ENCODE assay signal across 25 cellular contexts in genomic region chr1:151823175-151823574, GRCh38. TPM values are rescaled to one million over a fixed set of nuclear protein-coding genes. Genes with fewer than 3 reads are reported as not detected.
DNase-seq lines count a peak whose midpoint lies in the region; ATAC-seq lines count a peak whose summit lies in the region.
"Had no signal": no experiment of that assay in that cellular context is flagged by ENCODE, and none has a peak within 500 bp of the region (broad histone marks: within the 10 kb centered on the region; RNA-seq: fewer than 3 reads in every experiment).

No MANE protein-coding gene starts in this region.

- H3K4me1 Mint-ChIP-seq in stimulated activated naive CD8-positive, alpha-beta T cell treated with anti-CD3 and anti-CD28 coated beads, Interleukin-15, Interleukin-2, amounts not matched to agents 100 ng/mL and 50 ng/mL, for 24 hours (ENCODE audit: low read depth): peaks cover 69% of the 10 kb centered on the region
- H3K4me1 Mint-ChIP-seq in T-cell: peaks cover 51 to 85% (median 55%) of the 10 kb centered on the region in 3 donors
- peaks cover 30 to 56% of the 10 kb centered on the region in 2 donors for H3K4me1 Mint-ChIP-seq in effector memory CD8-positive, alpha-beta T cell (ENCODE audit: low read depth in 2 of 2)

- CTCF ChIA-PET in T-cell (lab: Charles Lee): interaction anchor here in 1 of 2 donors (0.6 to 1.1 kb wide), 2 partner anchors 18 to 33 kb away, joined by 3 read pairs; partner anchors contain the start of gene TDRKH

- POLR2A ChIA-PET in T-cell (lab: Charles Lee): no interaction called here

- no peaks in the 10 kb centered on the region for H3K27me3 Mint-ChIP-seq in stimulated activated naive CD8-positive, alpha-beta T cell treated with anti-CD3 and anti-CD28 coated beads, Interleukin-15, Interleukin-2, amounts not matched to agents 100 ng/mL and 50 ng/mL, for 24 hours
- no peaks in the 10 kb centered on the region for H3K27me3 Mint-ChIP-seq in T-cell
- H3K27me3 Mint-ChIP-seq in effector memory CD8-positive, alpha-beta T cell: no peaks in the 10 kb centered on the region
- H3K27me3 Mint-ChIP-seq: activated naive CD8-positive, alpha-beta T cell treated with anti-CD3 and anti-CD28 coated beads, Interleukin-2, amount 50 U/mL, for 24 hours had no signal

- H3K36me3 Mint-ChIP-seq in stimulated activated naive CD8-positive, alpha-beta T cell treated with anti-CD3 and anti-CD28 coated beads, Interleukin-15, Interleukin-2, amounts not matched to agents 100 ng/mL and 50 ng/mL, for 24 hours (ENCODE audit: low read depth): no peaks in the 10 kb centered on the region
- H3K36me3 Mint-ChIP-seq in T-cell: no peaks in the 10 kb centered on the region
- H3K36me3 Mint-ChIP-seq in effector memory CD8-positive, alpha-beta T cell (ENCODE audit: insufficient read depth): peaks cover 18% of the 10 kb centered on the region
- H3K36me3 Mint-ChIP-seq: CD14-positive monocyte, neural progenitor cell had no signal

- peak overlapping the region; percentile 8 for H3K27ac Mint-ChIP-seq in stimulated activated naive CD8-positive, alpha-beta T cell treated with anti-CD3 and anti-CD28 coated beads, Interleukin-15, Interleukin-2, amounts not matched to agents 100 ng/mL and 50 ng/mL, for 24 hours
- H3K27ac Mint-ChIP-seq in T-cell: peak overlapping the region; percentile 83
- H3K27ac Mint-ChIP-seq in effector memory CD8-positive, alpha-beta T cell: peak overlapping the region; percentile 5 to 91
- H3K27ac Mint-ChIP-seq: CD14-positive monocyte, GM23338 had no signal

- peak overlapping the region; percentile 36 for H3K4me3 Mint-ChIP-seq in stimulated activated naive CD8-positive, alpha-beta T cell treated with anti-CD3 and anti-CD28 coated beads, Interleukin-15, Interleukin-2, amounts not matched to agents 100 ng/mL and 50 ng/mL, for 24 hours
- peak overlapping the region; percentile 44 to 73 (median 46) for H3K4me3 Mint-ChIP-seq in T-cell
- H3K4me3 Mint-ChIP-seq in effector memory CD8-positive, alpha-beta T cell: peak overlapping the region; percentile 8 to 89
- H3K4me3 Mint-ChIP-seq: CD14-positive monocyte, GM23338, neural progenitor cell had no signal

- no peaks in the 10 kb centered on the region for H3K9me3 Mint-ChIP-seq in stimulated activated naive CD8-positive, alpha-beta T cell treated with anti-CD3 and anti-CD28 coated beads, Interleukin-15, Interleukin-2, amounts not matched to agents 100 ng/mL and 50 ng/mL, for 24 hours
- no peaks in the 10 kb centered on the region for H3K9me3 Mint-ChIP-seq in T-cell
- no peaks in the 10 kb centered on the region for H3K9me3 Mint-ChIP-seq in effector memory CD8-positive, alpha-beta T cell
- H3K9me3 Mint-ChIP-seq: activated naive CD8-positive, alpha-beta T cell treated with anti-CD3 and anti-CD28 coated beads, Interleukin-2, amount 50 U/mL, for 24 hours; CD14-positive monocyte; GM23338 had no signal

- no peak for ATAC-seq in stimulated activated naive CD8-positive, alpha-beta T cell treated with anti-CD3 and anti-CD28 coated beads, Interleukin-15, Interleukin-2, amounts not matched to agents 100 U/mL and 50 U/mL, for 24 hours
- no peak for ATAC-seq in T-cell (replicated peaks in 1 of 4)
- no peak for ATAC-seq in effector memory CD8-positive, alpha-beta T cell (replicated peaks)
- ATAC-seq in GM21717 (IDR thresholded peaks at IDR 0.05; ENCODE audit: unreplicated experiment): no peak
- ATAC-seq in HG03039 (IDR thresholded peaks at IDR 0.05; ENCODE audit: unreplicated experiment): no peak
- ATAC-seq: esophagus mucosa, left lobe of liver had no signal

- DNase-seq in stimulated activated naive CD8-positive, alpha-beta T cell treated with anti-CD3 and anti-CD28 coated beads, Interleukin-15, Interleukin-2, amounts not matched to agents 100 U/mL and 50 U/mL, for 24 hours: no peak
- DNase-seq in T-cell: no peak
- DNase-seq in effector memory CD8-positive, alpha-beta T cell: no peak
- DNase-seq in DMS53 treated with DMSO at 0.1 percent for 48 hours (lab: John Stamatoyannopoulos, UW; ENCODE audit: unreplicated experiment): no peak
- DNase-seq: activated CD8-positive, alpha-beta memory T cell treated with anti-CD3 and anti-CD28 coated beads, Interleukin-2, amount 50 U/mL, for 48 hours; activated gamma-delta T cell treated with Interleukin-2 at 50 U/mL for 16 hours; activated naive CD8-positive, alpha-beta T cell treated with anti-CD3 and anti-CD28 coated beads, Interleukin-2, amount 50 U/mL, for 24 hours; mesenchymal stem cell; NCI-H146; NCI-H345; NCI-H69; Right ventricle myocardium superior; T1000 had no signal

RNA-seq across cellular contexts. Expression of gene RORC, which starts 8.4 kb away (rescaled TPM):
- 10 to 100 TPM in 1 of 5 donors, 1 to 10 TPM in 4; 1.5 to 11.6 (median 7.6) TPM for total RNA-seq in T-cell
- total RNA-seq: fibroblast of villous mesenchyme, smooth muscle cell had no signal

RNA-seq across cellular contexts. Expression of gene C2CD4D, which starts 16.4 kb away (rescaled TPM):
- 1 to 10 TPM in 2 of 5 donors, under 1 TPM in 3; 0.26 to 1.1 (median 0.85) TPM for total RNA-seq in T-cell
- total RNA-seq: fibroblast of villous mesenchyme, left lobe of liver, right atrium auricular region, Right ventricle myocardium superior, smooth muscle cell had no signal

RNA-seq across cellular contexts. Expression of gene LINGO4, which starts 18.0 kb away (rescaled TPM):
- total RNA-seq in T-cell: under 1 TPM in 3 of 5 donors, not detected in 2; 0.25 to 0.40 (median 0.36) TPM
- total RNA-seq: esophagus mucosa, fibroblast of villous mesenchyme, GM23338, smooth muscle cell, tibial nerve had no signal

RNA-seq across cellular contexts. Expression of gene THEM5, which starts 30.3 kb away (rescaled TPM):
- not detected for total RNA-seq in T-cell
- total RNA-seq: fibroblast of villous mesenchyme, GM23338, left lobe of liver, right atrium auricular region, Right ventricle myocardium superior, tibial nerve had no signal

RNA-seq across cellular contexts. Expression of gene TDRKH, which starts 32.9 kb away (rescaled TPM):
- total RNA-seq in T-cell: 10 to 100 TPM in 4 of 5 donors, 1 to 10 TPM in 1; 9.6 to 26.3 (median 22.1) TPM

Comparison
In these comparisons a context has a peak if more than half of its experiments do, and no peak if none do; other contexts are left out.
1. H3K27ac Mint-ChIP-seq: peak in every context shown above with its lines; median percentile 83 in T-cell; 48 in effector memory CD8-positive, alpha-beta T cell; 8 in stimulated activated naive CD8-positive, alpha-beta T cell treated with anti-CD3 and anti-CD28 coated beads, Interleukin-15, Interleukin-2, amounts not matched to agents 100 ng/mL and 50 ng/mL, for 24 hours.